18 cellular contexts compared by ENCODE assay signal in the genomic region with DNA sequence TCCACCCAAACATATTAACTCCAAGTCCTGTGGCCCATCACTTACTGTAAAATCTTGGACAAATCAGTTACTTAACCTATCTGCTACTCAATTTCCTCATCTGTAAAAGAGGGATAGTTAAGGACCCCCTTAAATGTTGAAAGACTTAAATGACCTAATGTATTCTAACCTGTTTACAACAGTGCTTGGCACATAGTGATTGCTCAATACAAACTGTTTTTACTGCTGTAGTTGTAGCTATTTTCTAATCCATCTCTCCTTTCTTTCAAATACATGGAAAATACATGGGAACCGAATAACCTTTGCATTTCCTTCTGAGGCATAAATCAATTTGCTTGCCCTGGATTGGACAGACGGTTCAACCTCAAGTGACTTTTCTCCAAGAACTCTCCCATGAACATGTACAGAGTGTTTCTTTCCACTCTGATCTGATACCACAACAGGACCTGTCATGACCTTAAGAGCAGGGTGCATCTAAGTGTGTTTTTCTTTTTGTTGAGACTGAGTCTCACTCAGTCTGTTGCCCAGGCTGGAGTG.
"Had no signal": no experiment of that assay in that cellular context is flagged by ENCODE, and none has a peak within 500 bp of the region (broad histone marks: within the 10 kb centered on the region; RNA-seq: fewer than 3 reads in every experiment).

No MANE protein-coding gene starts in this region.

- DNase-seq: activated CD4-positive, alpha-beta memory T cell treated with anti-CD3 and anti-CD28 coated beads, Interleukin-2, amount 10 ng/mL, durations not matched to agents 7 days and 5 days; activated CD8-positive, alpha-beta memory T cell treated with anti-CD3 and anti-CD28 coated beads, Interleukin-2, amount 50 U/mL, for 4 hours; activated gamma-delta T cell treated with Interleukin-2 at 50 U/mL for 16 hours; activated naive CD8-positive, alpha-beta T cell treated with anti-CD3 and anti-CD28 coated beads, Interleukin-2, amount 10 ng/mL, durations not matched to agents 7 days and 5 days; activated T-cell treated with anti-CD3 and anti-CD28 coated beads, Interleukin-2, amount 50 U/mL, for 72 hours; colonic mucosa; hypothalamus; lower lobe of right lung; naive B cell; nucleus accumbens; sigmoid colon; stimulated activated CD4-positive, alpha-beta T cell treated with anti-CD3 and anti-CD28 coated beads, Interleukin-12 subunit alpha, Interleukin-12 subunit beta, amount 100 ng/mL, for 4 hours; stimulated activated naive CD4-positive, alpha-beta T cell treated with Interleukin-2 at 50 U/mL for 16 hours; T-cell; upper lobe of left lung had no signal

- ATAC-seq: activated T-cell treated with anti-CD3 and anti-CD28 coated beads, Interleukin-2, amount 50 U/mL, for 72 hours; lower lobe of right lung; T-cell had no signal

- H3K36me3 ChIP-seq: ascending aorta, colonic mucosa, lower lobe of right lung, prostate gland, sigmoid colon, upper lobe of left lung had no signal

- H3K4me3 ChIP-seq: ascending aorta, colonic mucosa, lower lobe of right lung, prostate gland, sigmoid colon, upper lobe of left lung had no signal

- H3K27me3 ChIP-seq: ascending aorta, colonic mucosa, sigmoid colon, upper lobe of left lung had no signal

- H3K9me3 ChIP-seq: ascending aorta, colonic mucosa, lower lobe of right lung, prostate gland, sigmoid colon, upper lobe of left lung had no signal

- H3K27ac ChIP-seq: ascending aorta, colonic mucosa, lower lobe of right lung, prostate gland, sigmoid colon, upper lobe of left lung, VCaP had no signal
